1 cellular context compared by ENCODE assay signal in the genomic region with DNA sequence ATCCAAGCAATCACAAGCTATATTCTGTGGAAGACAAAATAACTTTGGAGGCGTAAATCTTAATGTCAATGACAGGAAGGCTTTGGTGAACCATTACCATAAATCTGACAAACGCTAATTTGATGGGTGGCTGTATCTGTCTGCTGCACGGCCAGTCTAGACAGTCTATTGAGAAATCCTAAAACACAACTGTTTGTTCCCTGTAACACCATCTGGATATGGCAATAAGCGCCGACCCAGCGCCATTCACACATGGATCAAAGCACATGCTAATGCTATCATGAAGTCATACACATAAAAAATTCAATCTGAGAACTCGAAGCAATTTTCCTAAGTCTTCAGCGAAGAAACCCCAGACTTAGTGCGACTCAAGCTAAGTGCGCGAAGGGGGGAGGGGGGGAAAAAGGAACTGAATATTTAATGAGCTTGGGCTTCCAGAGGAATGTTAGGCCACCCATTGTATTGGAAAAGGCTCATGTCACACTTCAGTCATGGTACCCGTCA.
TF ChIP-seq lines count a peak whose summit lies in the region.

No MANE protein-coding gene starts in this region.

TF ChIP-seq in H1, 55 proteins besides CTCF, POLR2A, EP300 and RAD21 (continued from another document):
- no peak for TF ChIP-seq MAFK (IDR thresholded peaks at IDR 0.05; ENCODE audit: low read depth, low read length)
- TF ChIP-seq TEAD4 (IDR thresholded peaks at IDR 0.05; ENCODE audit: low read depth, low read length), result peak; percentile 61; the same call in 1 of the 2 replicates
- TF ChIP-seq CTBP2 (IDR thresholded peaks at IDR 0.05; ENCODE audit: borderline replicate concordance, insufficient read depth, insufficient read length, low read length), result no peak
- TF ChIP-seq POLR2AphosphoS5 (IDR thresholded peaks at IDR 0.05; ENCODE audit: low read depth, low read length), result no peak
- peak; percentile 33 for TF ChIP-seq ASH2L (IDR thresholded peaks at IDR 0.05; ENCODE audit: low read length)
- TF ChIP-seq SUZ12 (IDR thresholded peaks at IDR 0.05; ENCODE audit: low read length), result no peak
- no peak for TF ChIP-seq RFX5 (IDR thresholded peaks at IDR 0.05; ENCODE audit: borderline replicate concordance, low read depth, low read length)
- TF ChIP-seq, protein P1, sequence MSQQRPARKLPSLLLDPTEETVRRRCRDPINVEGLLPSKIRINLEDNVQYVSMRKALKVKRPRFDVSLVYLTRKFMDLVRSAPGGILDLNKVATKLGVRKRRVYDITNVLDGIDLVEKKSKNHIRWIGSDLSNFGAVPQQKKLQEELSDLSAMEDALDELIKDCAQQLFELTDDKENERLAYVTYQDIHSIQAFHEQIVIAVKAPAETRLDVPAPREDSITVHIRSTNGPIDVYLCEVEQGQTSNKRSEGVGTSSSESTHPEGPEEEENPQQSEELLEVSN (IDR thresholded peaks at IDR 0.05), result no peak
- TF ChIP-seq NANOG (IDR thresholded peaks at IDR 0.05; ENCODE audit: insufficient read depth, low read depth, low read length, poor library complexity, severe bottlenecking), result no peak
